Comparison of ENCODE assay signal across 1 cellular context in genomic region chr2:113116100-113116958, GRCh38.
TF ChIP-seq lines count a peak whose summit lies in the region.

No MANE protein-coding gene starts in this region.

TF ChIP-seq in GM12878, 131 proteins besides CTCF, POLR2A, EP300 and RAD21:
- TF ChIP-seq MYC (IDR thresholded peaks at IDR 0.05; ENCODE audit: insufficient read depth, insufficient read length, insufficient replicate concordance, low read length, severe bottlenecking) (no peak), CBX5 (IDR thresholded peaks at IDR 0.05; ENCODE audit: low read depth) (peak; percentile 57; the same call in 1 of the 2 replicates), ZBTB33 (IDR thresholded peaks at IDR 0.05) (no peak), HDAC6 (IDR thresholded peaks at IDR 0.05; ENCODE audit: unreplicated experiment) (no peak), ELK1 (IDR thresholded peaks at IDR 0.05; ENCODE audit: low read depth, low read length) (no peak), EED (IDR thresholded peaks at IDR 0.05; ENCODE audit: low read depth) (peak; percentile 84), RUNX3 (IDR thresholded peaks at IDR 0.05; ENCODE audit: low read length) (peak; percentile 94), PAX5 (IDR thresholded peaks at IDR 0.05; ENCODE audit: borderline replicate concordance, low read depth, low read length) (peak; percentile 78), EGR1 (IDR thresholded peaks at IDR 0.05; ENCODE audit: borderline replicate concordance in 1 of 2, low read depth in 2 of 2, low read length in 2 of 2) (peak in 1 of 2 experiments; percentile 73; a peak in 2 of 3 replicates), IKZF1 (conservative IDR thresholded peaks at IDR 0.05) (peak; percentile 68), IKZF2 (IDR thresholded peaks at IDR 0.05) (0 out of 4 replicates have a peak, but pooled peaks have one; percentile 22 to 25), ZBED1 (IDR thresholded peaks at IDR 0.05; ENCODE audit: borderline replicate concordance) (0 out of 2 replicates have a peak, but pooled peaks have one; percentile 40), MEF2B (IDR thresholded peaks at IDR 0.05; ENCODE audit: partially characterized antibody, poor library complexity, severe bottlenecking) (peak; percentile 86), BRCA1 (IDR thresholded peaks at IDR 0.05; ENCODE audit: low read depth, low read length) (no peak), POU2F2 (IDR thresholded peaks at IDR 0.05; ENCODE audit: borderline replicate concordance, low read depth, low read length) (no peak), NFIC (IDR thresholded peaks at IDR 0.05; ENCODE audit: low read depth, low read length) (peak; percentile 63; the same call in 1 of the 2 replicates), BCL11A (IDR thresholded peaks at IDR 0.05; ENCODE audit: low read depth, low read length) (0 out of 2 replicates have a peak, but pooled peaks have one; percentile 13), SP1 (IDR thresholded peaks at IDR 0.05; ENCODE audit: low read depth, low read length) (peak; percentile 22), MEF2A (IDR thresholded peaks at IDR 0.05; ENCODE audit: insufficient read depth, low read depth, low read length) (no peak), ETV6 (conservative IDR thresholded peaks at IDR 0.05 in 1 of 2, IDR thresholded peaks at IDR 0.05 in 1 of 2; ENCODE audit: borderline replicate concordance in 1 of 2, low read depth in 1 of 2) (peak in 1 of 2 experiments; percentile 96; a peak in 2 of 4 replicates), ATF2 (IDR thresholded peaks at IDR 0.05; ENCODE audit: low read length) (peak; percentile 38; the same call in 1 of the 2 replicates), RELB (IDR thresholded peaks at IDR 0.05; ENCODE audit: low read depth) (peak; percentile 68), CBFB (IDR thresholded peaks at IDR 0.05; ENCODE audit: low read depth) (peak; percentile 55; the same call in 1 of the 2 replicates), CREM (IDR thresholded peaks at IDR 0.05; ENCODE audit: low read depth) (peak; percentile 29; the same call in 1 of the 2 replicates), ZNF687 (IDR thresholded peaks at IDR 0.05) (peak; percentile 45; the same call in 1 of the 2 replicates), SPI1 (IDR thresholded peaks at IDR 0.05; ENCODE audit: borderline replicate concordance, insufficient read depth, low read depth, low read length) (peak; percentile 70)
TF ChIP-seq in GM12878: peak in this region for 19.
